Comparison of ENCODE assay signal across 14 cellular contexts in the genomic region with DNA sequence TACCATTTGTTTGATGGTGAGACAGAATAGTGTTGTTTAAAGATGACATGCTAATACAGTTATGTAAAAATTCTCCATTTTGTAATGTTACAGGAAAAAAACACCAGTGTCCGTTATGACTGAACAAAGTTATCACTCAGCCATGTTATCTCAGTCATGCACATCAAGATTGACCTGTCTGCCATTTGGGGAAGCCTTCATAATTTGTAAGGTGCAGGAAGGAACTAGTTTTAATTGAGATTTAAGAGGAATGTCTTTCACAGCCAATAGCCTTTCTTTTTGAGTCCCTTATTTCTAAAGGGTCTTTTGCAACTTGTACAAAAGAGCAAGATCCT.
DNase-seq lines count a peak whose midpoint lies in the region; ATAC-seq and TF ChIP-seq lines count a peak whose summit lies in the region.
"Had no signal": no experiment of that assay in that cellular context is flagged by ENCODE, and none has a peak within 500 bp of the region (broad histone marks: within the 10 kb centered on the region; RNA-seq: fewer than 3 reads in every experiment).

No MANE protein-coding gene starts in this region.

- CTCF ChIA-PET in activated CD4-positive, alpha-beta T cell treated with anti-CD3 and anti-CD28 coated beads, Interleukin-2, amount 10 ng/mL, durations not matched to agents 7 days and 5 days (lab: Charles Lee): interaction anchor here (1.0 to 9.9 kb wide), 5 partner anchors 17 to 592 kb away, joined by 3 to 65 read pairs (median 3); no protein-coding TSS in a partner anchor

- H3K4me3 ChIP-seq in muscle layer of duodenum (ENCODE audit: low read depth in 1 of 2, low read length in 2 of 2) (no peak overlapping the region), transverse colon (no peak overlapping the region)
- H3K4me3 ChIP-seq: heart right ventricle had no signal

- peak overlapping the region; percentile 5 for H3K27ac Mint-ChIP-seq in activated T-cell treated with anti-CD3 and anti-CD28 coated beads, Interleukin-2, amount 50 U/mL, for 72 hours
- H3K27ac Mint-ChIP-seq in T-helper 17 cell: peak overlapping the region; percentile 88
- H3K27ac Mint-ChIP-seq in activated CD4-positive, alpha-beta T cell treated with anti-CD3 and anti-CD28 coated beads, Interleukin-2, amount 10 ng/mL, durations not matched to agents 7 days and 5 days: no peak overlapping the region

- H3K9me3 ChIP-seq in T-helper 17 cell (ENCODE audit: control insufficient read depth, low read length, poor library complexity, severe bottlenecking) (no peaks in the 10 kb centered on the region), muscle layer of duodenum (ENCODE audit: control insufficient read depth in 1 of 2, low read length in 2 of 2) (no peaks in the 10 kb centered on the region), transverse colon (no peaks in the 10 kb centered on the region)
- H3K9me3 ChIP-seq: heart right ventricle had no signal

- H3K36me3 ChIP-seq in muscle layer of duodenum (ENCODE audit: control insufficient read depth in 1 of 2, insufficient read depth in 2 of 2, low read length in 2 of 2) (no peaks in the 10 kb centered on the region), transverse colon (no peaks in the 10 kb centered on the region)
- H3K36me3 ChIP-seq: heart right ventricle had no signal

- H3K27ac ChIP-seq in muscle layer of duodenum (ENCODE audit: low read length): peak overlapping the region; percentile 90
- peak overlapping the region; percentile 84 to 87 (median 86) for H3K27ac ChIP-seq in transverse colon

- H3K4me1 Mint-ChIP-seq in activated T-cell treated with anti-CD3 and anti-CD28 coated beads, Interleukin-2, amount 50 U/mL, for 72 hours (ENCODE audit: low read depth): peaks cover 59% of the 10 kb centered on the region
- peaks cover 59% of the 10 kb centered on the region for H3K4me1 Mint-ChIP-seq in activated T-cell treated with anti-CD3 and anti-CD28 coated beads, Interleukin-2, amount 50 U/mL, for 4 hours (ENCODE audit: low read depth)
- H3K4me1 Mint-ChIP-seq in T-helper 17 cell: peaks cover 45% of the 10 kb centered on the region
- H3K4me1 Mint-ChIP-seq in activated CD4-positive, alpha-beta T cell treated with anti-CD3 and anti-CD28 coated beads, Interleukin-2, amount 10 ng/mL, durations not matched to agents 7 days and 5 days: peaks cover 43% of the 10 kb centered on the region

- POLR2A ChIA-PET in activated CD4-positive, alpha-beta T cell treated with anti-CD3 and anti-CD28 coated beads, Interleukin-2, amount 10 ng/mL, durations not matched to agents 7 days and 5 days (lab: Charles Lee): no interaction called here

- no peak for DNase-seq in activated T-cell treated with anti-CD3 and anti-CD28 coated beads, Interleukin-2, amount 50 U/mL, for 72 hours
- DNase-seq in activated T-cell treated with anti-CD3 and anti-CD28 coated beads, Interleukin-2, amount 50 U/mL, for 4 hours: no peak
- DNase-seq in T-helper 17 cell: no peak
- no peak for DNase-seq in transverse colon
- DNase-seq in NCI-H2081 (lab: John Stamatoyannopoulos, UW): no peak
- no peak for DNase-seq in activated CD4-positive, alpha-beta T cell treated with anti-CD3 and anti-CD28 coated beads, Interleukin-2, amount 10 ng/mL, durations not matched to agents 7 days and 5 days
- DNase-seq: activated CD4-positive, CD25-positive, alpha-beta regulatory T cell; heart right ventricle; NCI-H1092; NCI-H226; SHP77; stimulated activated CD4-positive, alpha-beta T cell treated with anti-CD3 and anti-CD28 coated beads, Interleukin-4, amount 100 ng/mL, for 1 hour had no signal

- H3K27me3 Mint-ChIP-seq in activated T-cell treated with anti-CD3 and anti-CD28 coated beads, Interleukin-2, amount 50 U/mL, for 72 hours (ENCODE audit: low read depth): no peaks in the 10 kb centered on the region
- H3K27me3 Mint-ChIP-seq in activated T-cell treated with anti-CD3 and anti-CD28 coated beads, Interleukin-2, amount 50 U/mL, for 4 hours (ENCODE audit: low read depth): no peaks in the 10 kb centered on the region
- H3K27me3 Mint-ChIP-seq in T-helper 17 cell: no peaks in the 10 kb centered on the region
- no peaks in the 10 kb centered on the region for H3K27me3 Mint-ChIP-seq in activated CD4-positive, alpha-beta T cell treated with anti-CD3 and anti-CD28 coated beads, Interleukin-2, amount 10 ng/mL, durations not matched to agents 7 days and 5 days

- no peaks in the 10 kb centered on the region for H3K36me3 Mint-ChIP-seq in activated T-cell treated with anti-CD3 and anti-CD28 coated beads, Interleukin-2, amount 50 U/mL, for 72 hours (ENCODE audit: insufficient read depth in 2 of 2)
- H3K36me3 Mint-ChIP-seq in activated T-cell treated with anti-CD3 and anti-CD28 coated beads, Interleukin-2, amount 50 U/mL, for 4 hours (ENCODE audit: insufficient read depth): no peaks in the 10 kb centered on the region
- H3K36me3 Mint-ChIP-seq in T-helper 17 cell (ENCODE audit: low read depth): no peaks in the 10 kb centered on the region
- no peaks in the 10 kb centered on the region for H3K36me3 Mint-ChIP-seq in activated CD4-positive, alpha-beta T cell treated with anti-CD3 and anti-CD28 coated beads, Interleukin-2, amount 10 ng/mL, durations not matched to agents 7 days and 5 days (ENCODE audit: low read depth)

- intact Hi-C loops in transverse colon (cut with DNase I; ENCODE audit: low total_unique reads): no loop called here

- no peak for ATAC-seq in activated T-cell treated with anti-CD3 and anti-CD28 coated beads, Interleukin-2, amount 50 U/mL, for 72 hours (replicated peaks in 1 of 2)
- ATAC-seq in activated T-cell treated with anti-CD3 and anti-CD28 coated beads, Interleukin-2, amount 50 U/mL, for 4 hours: no peak
- ATAC-seq in T-helper 17 cell (no peak), HG03045 (IDR thresholded peaks at IDR 0.05; ENCODE audit: unreplicated experiment) (no peak)
- ATAC-seq: heart right ventricle had no signal

- no peaks in the 10 kb centered on the region for H3K9me3 Mint-ChIP-seq in activated T-cell treated with anti-CD3 and anti-CD28 coated beads, Interleukin-2, amount 50 U/mL, for 72 hours
- H3K9me3 Mint-ChIP-seq in activated T-cell treated with anti-CD3 and anti-CD28 coated beads, Interleukin-2, amount 50 U/mL, for 4 hours: no peaks in the 10 kb centered on the region
- H3K9me3 Mint-ChIP-seq in activated CD4-positive, alpha-beta T cell treated with anti-CD3 and anti-CD28 coated beads, Interleukin-2, amount 10 ng/mL, durations not matched to agents 7 days and 5 days: no peaks in the 10 kb centered on the region

- no peak for TF ChIP-seq CTCF in transverse colon (IDR thresholded peaks at IDR 0.05)

- H3K4me1 ChIP-seq in muscle layer of duodenum (ENCODE audit: control insufficient read depth in 1 of 2, insufficient read depth in 2 of 2, low read length in 2 of 2) (peaks cover 44 to 47% of the 10 kb centered on the region in 2 donors), transverse colon (peaks cover 37 to 64% (median 45%) of the 10 kb centered on the region in 4 donors)

- no peak for TF ChIP-seq POLR2A in transverse colon (IDR thresholded peaks at IDR 0.05)

- in situ Hi-C loops in transverse colon (cut with MboI; ENCODE audit: low pct_ligation_motif_present in 1 of 4, low pct_unique_long_range_greater_than_20kb in 1 of 4, low sequenced_read_pairs in 3 of 4): no loop called here

- H3K4me3 Mint-ChIP-seq in activated T-cell treated with anti-CD3 and anti-CD28 coated beads, Interleukin-2, amount 50 U/mL, for 72 hours: no peak overlapping the region
- no peak overlapping the region for H3K4me3 Mint-ChIP-seq in activated T-cell treated with anti-CD3 and anti-CD28 coated beads, Interleukin-2, amount 50 U/mL, for 4 hours
- H3K4me3 Mint-ChIP-seq in T-helper 17 cell: no peak overlapping the region
- H3K4me3 Mint-ChIP-seq in activated CD4-positive, alpha-beta T cell treated with anti-CD3 and anti-CD28 coated beads, Interleukin-2, amount 10 ng/mL, durations not matched to agents 7 days and 5 days: no peak overlapping the region

- no peaks in the 10 kb centered on the region for H3K27me3 ChIP-seq in muscle layer of duodenum (ENCODE audit: low read depth, low read length)
- no peaks in the 10 kb centered on the region for H3K27me3 ChIP-seq in transverse colon
- H3K27me3 ChIP-seq: heart right ventricle had no signal

- no peak for TF ChIP-seq EP300 in transverse colon (IDR thresholded peaks at IDR 0.05; ENCODE audit: low read depth)

- 83 to 85% methylated on average over 1 of the region's 1 CpG for WGBS in transverse colon (ENCODE audit: low coverage in 1 of 2), 2 donors
